Comparison of ENCODE assay signal across 22 cellular contexts in genomic region chr7:20338285-20338684, GRCh38. TPM values are rescaled to one million over a fixed set of nuclear protein-coding genes. Genes with fewer than 3 reads are reported as not detected.
DNase-seq lines count a peak whose midpoint lies in the region; ATAC-seq, FAIRE-seq and TF ChIP-seq lines count a peak whose summit lies in the region.
"Had no signal": no experiment of that assay in that cellular context is flagged by ENCODE, and none has a peak within 500 bp of the region (broad histone marks: within the 10 kb centered on the region; RNA-seq: fewer than 3 reads in every experiment).

No MANE protein-coding gene starts in this region.

- 75% methylated on average over 6 of the region's 6 CpGs for WGBS in GM12878 (ENCODE audit: insufficient coverage, insufficient replicate concordance, low lambda C conversion rate, missing lambda C conversion rate)
- WGBS in tibial nerve, 2 donors = 80 to 85% methylated on average over 6 of the region's 6 CpGs
- 88 to 93% (median 92%) methylated on average over 6 of the region's 6 CpGs for WGBS in small intestine, 3 donors

- H3K27ac Mint-ChIP-seq in Calu3 (ENCODE audit: unreplicated experiment) = peak overlapping the region; percentile 94
- no peak overlapping the region for H3K27ac Mint-ChIP-seq in endothelial cell (ENCODE audit: unreplicated experiment)
- H3K27ac Mint-ChIP-seq: CD4-positive, alpha-beta memory T cell; CD8-positive, alpha-beta memory T cell had no signal

- intact Hi-C loops in Calu3 (cut with micrococcal nuclease; ENCODE audit: unreplicated experiment) = no loop called here
- intact Hi-C loops in GM12878 (cut with micrococcal nuclease; ENCODE audit: unreplicated experiment) = no loop called here

- no peak overlapping the region for H3K4me2 ChIP-seq in GM12878 (ENCODE audit: control insufficient read depth, insufficient read depth)
- H3K4me2 ChIP-seq: BLaER1 had no signal

- no peak overlapping the region for H3K9ac ChIP-seq in GM12878 (ENCODE audit: control insufficient read depth, insufficient read depth, low read length)
- H3K9ac ChIP-seq: BLaER1 had no signal

- H3K36me3 ChIP-seq in GM12878 (ENCODE audit: control insufficient read depth in 2 of 2, insufficient read depth in 2 of 2, low read length in 1 of 2) (no peaks in the 10 kb centered on the region), tibial nerve (peaks cover 0 to 14% (median 0%) of the 10 kb centered on the region in 3 donors), small intestine (ENCODE audit: control insufficient read depth in 2 of 2, insufficient read depth in 2 of 2, low read length in 2 of 2) (no peaks in the 10 kb centered on the region)
- H3K36me3 ChIP-seq: BE2C, BLaER1 had no signal

- POLR2A ChIA-PET in GM12878 (lab: Charles Lee) = no interaction called here

- no peak for DNase-seq in Calu3
- DNase-seq in GM12878 (ENCODE audit: low read depth, low spot score) = no peak
- no peak for DNase-seq in tibial nerve (ENCODE audit: low spot score in 2 of 2)
- DNase-seq in endothelial cell (ENCODE audit: low spot score) = no peak
- DNase-seq in small intestine = no peak
- DNase-seq: 8988T; ACHN; BE2C; C1 segment of cervical spinal cord; CD4-positive, alpha-beta memory T cell; CD4-positive, CD25-positive, alpha-beta regulatory T cell; CD8-positive, alpha-beta memory T cell; COR-L47; DMS79 treated with DMSO at 0.1 percent for 48 hours; GF-D8 had no signal

- H3K9me3 ChIP-seq in GM12878 (replicated peaks; ENCODE audit: control insufficient read depth, insufficient read depth, low read length) (no peaks in the 10 kb centered on the region), tibial nerve (no peaks in the 10 kb centered on the region), small intestine (ENCODE audit: control insufficient read depth, low read depth) (no peaks in the 10 kb centered on the region)
- H3K9me3 ChIP-seq: BE2C, BLaER1 had no signal

- no peaks in the 10 kb centered on the region for H4K20me1 ChIP-seq in GM12878 (ENCODE audit: control insufficient read depth, insufficient read depth)
- H4K20me1 ChIP-seq: BLaER1 had no signal

- H3K27me3 Mint-ChIP-seq in Calu3 (ENCODE audit: unreplicated experiment) (no peaks in the 10 kb centered on the region), endothelial cell (ENCODE audit: unreplicated experiment) (no peaks in the 10 kb centered on the region)

- no peak for ATAC-seq in GM12878

- peak overlapping the region; percentile 43 for H3K4me3 Mint-ChIP-seq in Calu3 (ENCODE audit: low read depth, unreplicated experiment)
- no peak overlapping the region for H3K4me3 Mint-ChIP-seq in endothelial cell (ENCODE audit: unreplicated experiment)
- H3K4me3 Mint-ChIP-seq: CD14-positive monocyte; CD4-positive, alpha-beta memory T cell; CD4-positive, CD25-positive, alpha-beta regulatory T cell; CD8-positive, alpha-beta memory T cell had no signal

- TF ChIP-seq POLR2A in GM12878 (IDR thresholded peaks at IDR 0.05; ENCODE audit: low read depth, low read length) (no peak), tibial nerve (IDR thresholded peaks at IDR 0.05) (no peak)

- FAIRE-seq in GM12878 (lab: Jason Lieb, UNC) (no peak), small intestine (lab: Jason Lieb, UNC) (no peak)
- FAIRE-seq: A204.1, D721Med, G401.6, GM12892, GM18507 had no signal

- RAD21 ChIA-PET in GM12878 (lab: Charles Lee; ENCODE audit: unreplicated experiment) = interaction anchor here (1.6 kb wide), 1 partner anchor 51 kb away, joined by 4 read pairs; no protein-coding TSS in a partner anchor

- CTCF ChIA-PET in Calu3 (lab: Charles Lee) = interaction anchor here (0.7 to 1.0 kb wide), 3 partner anchors 9 to 167 kb away, joined by 3 to 5 read pairs (median 4); no protein-coding TSS in a partner anchor
- CTCF ChIA-PET in GM12878 (lab: Yijun Ruan, JAX) = interaction anchor here (1.0 kb wide), 1 partner anchor 10 kb away, joined by 4 read pairs; no protein-coding TSS in a partner anchor

- in situ Hi-C loops in GM12878 (cut with MboI) = no loop called here

- SMC1A ChIA-PET in GM12878 (lab: Charles Lee; ENCODE audit: uncharacterized antibody, unreplicated experiment) = interaction anchor here (0.6 to 4.3 kb wide), 6 partner anchors 10 to 161 kb away, joined by 3 to 20 read pairs (median 8); no protein-coding TSS in a partner anchor

- TF ChIP-seq EP300 in GM12878 (IDR thresholded peaks at IDR 0.05; ENCODE audit: borderline replicate concordance in 1 of 2, control insufficient read depth in 1 of 2, low read depth in 2 of 2, low read length in 2 of 2) (no peak), tibial nerve (IDR thresholded peaks at IDR 0.05) (no peak)

- no peak for TF ChIP-seq RAD21 in GM12878 (IDR thresholded peaks at IDR 0.05; ENCODE audit: insufficient read depth, low read depth, low read length)

- no peak for TF ChIP-seq CTCF in Calu3 (IDR thresholded peaks at IDR 0.05; ENCODE audit: unreplicated experiment)
- TF ChIP-seq CTCF in GM12878 (IDR thresholded peaks at IDR 0.05 in 2 of 3, conservative IDR thresholded peaks at IDR 0.05 in 1 of 3; ENCODE audit: control insufficient read depth in 2 of 3, extremely low read depth in 1 of 3, insufficient read depth in 1 of 3, low read depth in 3 of 3, low read length in 3 of 3) = no peak
- no peak for TF ChIP-seq CTCF in tibial nerve (IDR thresholded peaks at IDR 0.05)
- no peak for TF ChIP-seq CTCF in endothelial cell (IDR thresholded peaks at IDR 0.05; ENCODE audit: unreplicated experiment)

- BruUV-seq in Calu3 (replicated peaks; lab: Mats Ljungman, UMichigan) (no TSS peak), GM12878 (replicated peaks; lab: Mats Ljungman, UMichigan) (no TSS peak)

- H3K9me3 Mint-ChIP-seq in Calu3 (ENCODE audit: low read depth, unreplicated experiment) (no peaks in the 10 kb centered on the region), endothelial cell (ENCODE audit: unreplicated experiment) (no peaks in the 10 kb centered on the region)
- H3K9me3 Mint-ChIP-seq: CD14-positive monocyte; CD8-positive, alpha-beta memory T cell had no signal

- no peak overlapping the region for H2AFZ ChIP-seq in GM12878 (ENCODE audit: control insufficient read depth, low read depth, low read length)

- H3K4me1 ChIP-seq in GM12878 (ENCODE audit: control insufficient read depth, insufficient read depth, low read length) = no peaks in the 10 kb centered on the region
- H3K4me1 ChIP-seq in tibial nerve = peaks cover 0 to 45% (median 8%) of the 10 kb centered on the region in 4 donors
- H3K4me1 ChIP-seq in small intestine (ENCODE audit: control insufficient read depth in 2 of 2, insufficient read depth in 1 of 2, low read depth in 1 of 2, low read length in 1 of 2) = peaks cover 2% of the 10 kb centered on the region in 2 donors
- H3K4me1 ChIP-seq: BE2C, BLaER1 had no signal

- H3K79me2 ChIP-seq in GM12878 (ENCODE audit: control insufficient read depth, insufficient read depth, low read length) = peaks cover 4% of the 10 kb centered on the region; the same call in 1 of the 2 replicates

- no peak overlapping the region for H3K4me3 ChIP-seq in GM12878
- H3K4me3 ChIP-seq in tibial nerve = peak overlapping the region in 2 of 4 donors; percentile 3 to 24
- no peak overlapping the region for H3K4me3 ChIP-seq in small intestine (ENCODE audit: low read depth in 1 of 2, low read length in 2 of 2)
- H3K4me3 ChIP-seq: BLaER1 had no signal

- no peaks in the 10 kb centered on the region; a peak in 1 of 4 replicates for H3K27me3 ChIP-seq in GM12878 (replicated peaks in 1 of 2; ENCODE audit: control insufficient read depth in 2 of 2, insufficient read depth in 2 of 2, low read length in 1 of 2)
- no peaks in the 10 kb centered on the region for H3K27me3 ChIP-seq in tibial nerve
- no peaks in the 10 kb centered on the region for H3K27me3 ChIP-seq in small intestine (ENCODE audit: control insufficient read depth in 2 of 2, insufficient read depth in 2 of 2, low read length in 2 of 2)
- H3K27me3 ChIP-seq: BE2C had no signal

- H3K27ac ChIP-seq in GM12878 (ENCODE audit: control insufficient read depth, insufficient read depth) = no peak overlapping the region
- peak overlapping the region; percentile 23 to 98 (median 95) for H3K27ac ChIP-seq in tibial nerve
- no peak overlapping the region for H3K27ac ChIP-seq in small intestine (ENCODE audit: low read depth in 1 of 2, low read length in 1 of 2)
- H3K27ac ChIP-seq: BLaER1 had no signal

- H3K4me1 Mint-ChIP-seq in Calu3 (ENCODE audit: low read depth, unreplicated experiment) (peaks cover 53% of the 10 kb centered on the region), endothelial cell (ENCODE audit: unreplicated experiment) (peaks cover 1% of the 10 kb centered on the region)
- H3K4me1 Mint-ChIP-seq: CD14-positive monocyte; CD4-positive, alpha-beta memory T cell; CD4-positive, CD25-positive, alpha-beta regulatory T cell; CD8-positive, alpha-beta memory T cell had no signal

- H3K36me3 Mint-ChIP-seq in Calu3 (ENCODE audit: insufficient read depth, unreplicated experiment) (peaks cover 77% of the 10 kb centered on the region), endothelial cell (ENCODE audit: low read depth, unreplicated experiment) (no peaks in the 10 kb centered on the region)
- H3K36me3 Mint-ChIP-seq: CD14-positive monocyte; CD4-positive, alpha-beta memory T cell; CD4-positive, CD25-positive, alpha-beta regulatory T cell had no signal

TF ChIP-seq in GM12878, 131 proteins besides CTCF, POLR2A, EP300 and RAD21 (continues in another document):
- no peak for TF ChIP-seq KLF5 (IDR thresholded peaks at IDR 0.05; ENCODE audit: partially characterized antibody)

RNA-seq across cellular contexts. Expression of gene ITGB8, which starts 7.6 kb away (rescaled TPM):
- total RNA-seq in Calu3 (2022) (157 and 183 TPM in 2 replicates), GM12878 (2014; rRNA removed) (3.1 and 3.9 TPM in 2 replicates), GM12878 (2014; rRNA removed; fragmentation: Illumina TruSeq; extraction: Trizol) (3.0 TPM in 2 replicates), GM12878 (2021) (3.0 and 3.2 TPM in 2 replicates), tibial nerve (100 to 1,000 TPM; 199 to 606 (median 388) TPM), endothelial cell (ENCODE audit: unreplicated experiment) (0.69 TPM)
- 157 and 162 TPM in 2 replicates for total RNA-seq in GM12878 (2013; cell fraction: nucleolus; rRNA removed)
- polyA plus RNA-seq in GM12878 (2011; ENCODE audit: low read depth) = 0.29 TPM
- polyA plus RNA-seq in GM12878 (2011; rRNA removed) (26.2 and 45.6 TPM in 2 replicates), GM12878 (2014; fragmentation: Illumina TruSeq; extraction: Trizol) (1.6 and 2.2 TPM in 2 replicates), GM12878 (2014; fragmentation: Nextera tagmentation; extraction: Ambion mirVana) (under 1 TPM; 0.37 to 0.40 TPM), GM12878 (2014; rRNA removed) (1.4 TPM in 2 replicates), GM12878 (2016; fragmentation: Nextera tagmentation; extraction: Ambion mirVana) (1 to 10 TPM in 1 of 2 experiments, under 1 TPM in 1; 0.95 to 1.4 TPM), small intestine (1 to 10 TPM in 1 of 3 donors, under 1 TPM in 2; 0.45 to 3.3 (median 0.54) TPM)
- polyA plus RNA-seq in GM12878 (2011; cell fraction: cytosol; rRNA removed) = 10.0 and 11.0 TPM in 2 replicates
- 59.4 and 69.9 TPM in 2 replicates for polyA plus RNA-seq in GM12878 (2011; cell fraction: nucleus; rRNA removed)
- polyA plus RNA-seq in GM12878 (2012) = 0.55 and 0.60 TPM in 2 replicates
- 119 and 122 TPM in 2 replicates for polyA minus RNA-seq in GM12878 (2011; rRNA and poly(A)+ RNA removed)
- polyA minus RNA-seq in GM12878 (2011; cell fraction: cytosol; rRNA and poly(A)+ RNA removed) = 24.3 and 26.2 TPM in 2 replicates
- polyA minus RNA-seq in GM12878 (2011; cell fraction: nucleus; rRNA and poly(A)+ RNA removed) = 168 and 290 TPM in 2 replicates
- polyA plus RNA-seq: CD4-positive, alpha-beta memory T cell; CD8-positive, alpha-beta memory T cell had no signal

Comparison
In these comparisons a context has a peak if more than half of its experiments do, and no peak if none do; other contexts are left out.
1. H3K27ac ChIP-seq: peak in tibial nerve (4 of 4); none in GM12878 (single experiment) and small intestine (0 of 2).